In genomic region chr10:101018118-101018599, GRCh38 we compare ENCODE assay signal across 1 cellular context.
TF ChIP-seq lines count a peak whose summit lies in the region.

No MANE protein-coding gene starts in this region.

TF ChIP-seq in HepG2, 621 proteins besides CTCF, POLR2A, EP300 and RAD21 (continued from another document):
- TF ChIP-seq, protein P1, sequence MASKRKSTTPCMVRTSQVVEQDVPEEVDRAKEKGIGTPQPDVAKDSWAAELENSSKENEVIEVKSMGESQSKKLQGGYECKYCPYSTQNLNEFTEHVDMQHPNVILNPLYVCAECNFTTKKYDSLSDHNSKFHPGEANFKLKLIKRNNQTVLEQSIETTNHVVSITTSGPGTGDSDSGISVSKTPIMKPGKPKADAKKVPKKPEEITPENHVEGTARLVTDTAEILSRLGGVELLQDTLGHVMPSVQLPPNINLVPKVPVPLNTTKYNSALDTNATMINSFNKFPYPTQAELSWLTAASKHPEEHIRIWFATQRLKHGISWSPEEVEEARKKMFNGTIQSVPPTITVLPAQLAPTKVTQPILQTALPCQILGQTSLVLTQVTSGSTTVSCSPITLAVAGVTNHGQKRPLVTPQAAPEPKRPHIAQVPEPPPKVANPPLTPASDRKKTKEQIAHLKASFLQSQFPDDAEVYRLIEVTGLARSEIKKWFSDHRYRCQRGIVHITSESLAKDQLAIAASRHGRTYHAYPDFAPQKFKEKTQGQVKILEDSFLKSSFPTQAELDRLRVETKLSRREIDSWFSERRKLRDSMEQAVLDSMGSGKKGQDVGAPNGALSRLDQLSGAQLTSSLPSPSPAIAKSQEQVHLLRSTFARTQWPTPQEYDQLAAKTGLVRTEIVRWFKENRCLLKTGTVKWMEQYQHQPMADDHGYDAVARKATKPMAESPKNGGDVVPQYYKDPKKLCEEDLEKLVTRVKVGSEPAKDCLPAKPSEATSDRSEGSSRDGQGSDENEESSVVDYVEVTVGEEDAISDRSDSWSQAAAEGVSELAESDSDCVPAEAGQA (IDR thresholded peaks at IDR 0.05; ENCODE audit: low read depth) = no peak
- TF ChIP-seq, protein P1 (CRISPR knock-in tag; IDR thresholded peaks at IDR 0.05; ENCODE audit: borderline replicate concordance) = no peak
- TF ChIP-seq, protein P2, sequence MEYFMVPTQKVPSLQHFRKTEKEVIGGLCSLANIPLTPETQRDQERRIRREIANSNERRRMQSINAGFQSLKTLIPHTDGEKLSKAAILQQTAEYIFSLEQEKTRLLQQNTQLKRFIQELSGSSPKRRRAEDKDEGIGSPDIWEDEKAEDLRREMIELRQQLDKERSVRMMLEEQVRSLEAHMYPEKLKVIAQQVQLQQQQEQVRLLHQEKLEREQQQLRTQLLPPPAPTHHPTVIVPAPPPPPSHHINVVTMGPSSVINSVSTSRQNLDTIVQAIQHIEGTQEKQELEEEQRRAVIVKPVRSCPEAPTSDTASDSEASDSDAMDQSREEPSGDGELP (IDR thresholded peaks at IDR 0.05; ENCODE audit: borderline replicate concordance, low read depth) = peak; percentile 59; the same call in 1 of the 2 replicates
- TF ChIP-seq ZBTB7B (CRISPR knock-in tag; IDR thresholded peaks at IDR 0.05) (no peak), ZNF788 (CRISPR knock-in tag; IDR thresholded peaks at IDR 0.05; ENCODE audit: borderline replicate concordance) (no peak), NR0B2 (CRISPR knock-in tag; IDR thresholded peaks at IDR 0.05) (no peak), CENPX (CRISPR knock-in tag; IDR thresholded peaks at IDR 0.05) (no peak), GLI4 (CRISPR knock-in tag; IDR thresholded peaks at IDR 0.05; ENCODE audit: borderline replicate concordance) (no peak), SCMH1 (CRISPR knock-in tag; IDR thresholded peaks at IDR 0.05; ENCODE audit: borderline replicate concordance) (no peak)
TF ChIP-seq in HepG2: peak in this region for 20.
